8 cellular contexts compared by ENCODE assay signal in the genomic region with DNA sequence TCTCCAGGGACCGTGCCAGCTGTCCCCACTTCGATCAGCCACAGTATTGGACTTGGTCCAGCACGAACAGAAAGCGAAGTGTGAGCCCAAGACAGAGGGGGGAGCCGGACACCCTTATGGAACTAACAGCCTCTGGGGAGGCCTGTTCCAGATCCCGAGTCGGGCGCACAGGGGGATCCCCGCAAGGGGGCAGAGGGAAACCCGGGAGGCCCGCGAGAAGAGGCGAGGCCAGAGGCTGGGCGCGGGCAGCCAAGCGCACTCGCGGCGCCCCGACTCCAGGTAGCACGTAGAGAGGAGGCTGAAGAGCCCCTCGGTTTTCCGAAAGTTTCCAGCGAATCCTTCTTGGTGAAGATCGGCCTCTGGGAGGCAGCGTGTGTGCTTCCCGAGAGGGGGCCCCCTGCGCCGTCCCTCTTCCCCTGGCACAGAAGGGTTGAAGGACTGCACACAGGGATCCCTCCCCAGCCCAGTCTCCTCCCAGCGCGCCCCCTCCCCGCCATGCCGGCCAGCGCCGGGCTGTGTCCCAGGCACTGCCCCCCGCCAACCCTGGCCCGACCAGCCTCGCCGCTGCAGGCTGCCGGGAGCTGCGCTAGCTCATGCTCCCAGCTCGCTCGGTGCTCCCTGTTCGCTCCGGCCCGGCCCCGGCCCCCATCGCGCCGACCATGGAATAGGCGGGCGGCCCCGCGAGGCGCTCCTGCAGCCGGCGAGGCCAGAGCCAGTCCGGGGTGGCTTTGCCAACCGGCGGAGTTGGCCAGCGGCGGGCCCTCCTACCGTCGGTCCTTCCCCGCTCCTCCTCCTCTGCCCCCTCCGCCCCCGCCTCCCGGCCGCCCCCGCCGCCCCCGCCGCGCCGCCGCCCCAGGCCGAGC. TPM values are rescaled to one million over a fixed set of nuclear protein-coding genes. Genes with fewer than 3 reads are reported as not detected.
DNase-seq lines count a peak whose midpoint lies in the region; ATAC-seq and TF ChIP-seq lines count a peak whose summit lies in the region.

No MANE protein-coding gene starts in this region.

- intact Hi-C loops in right lobe of liver (cut with DNase I) = loop anchor here in 1 of 2 donors (10.0 kb wide), 1 partner anchor 363 kb away; no protein-coding TSS in a partner anchor

- peak overlapping the region; percentile 46 for H3K4me3 ChIP-seq in BJ (ENCODE audit: low read depth, low read length)
- H3K4me3 ChIP-seq in HUES6 (ENCODE audit: low read depth, low read length) = peak overlapping the region; percentile 66
- peak overlapping the region; percentile 9 to 64 for H3K4me3 ChIP-seq in cardiac fibroblast (replicated peaks in 1 of 2; ENCODE audit: low read depth in 2 of 2, low read length in 2 of 2)
- H3K4me3 ChIP-seq in right lobe of liver = peak overlapping the region in 2 of 3 donors; percentile 32 to 35
- peak overlapping the region; percentile 22 for H3K4me3 ChIP-seq in thymus (ENCODE audit: low read length)

- no peak overlapping the region for H3K9ac ChIP-seq in HUES6 (ENCODE audit: low read length)

- H3K4me1 ChIP-seq in HUES6 (ENCODE audit: control insufficient read depth, insufficient read depth, low read length) (peaks cover 18% of the 10 kb centered on the region), right lobe of liver (no peaks in the 10 kb centered on the region), thymus (ENCODE audit: control insufficient read depth, insufficient read depth, low read length) (no peaks in the 10 kb centered on the region)

- H3K36me3 ChIP-seq in BJ (ENCODE audit: control insufficient read depth, insufficient read depth, low read length) = no peaks in the 10 kb centered on the region
- H3K36me3 ChIP-seq in HUES6 (ENCODE audit: control insufficient read depth, insufficient read depth, low read length) = no peaks in the 10 kb centered on the region
- H3K36me3 ChIP-seq in right lobe of liver = no peaks in the 10 kb centered on the region
- H3K36me3 ChIP-seq in thymus (ENCODE audit: control insufficient read depth, insufficient read depth) = no peaks in the 10 kb centered on the region

- H3K27me3 ChIP-seq in BJ (ENCODE audit: control insufficient read depth, insufficient read depth, low read length) (peaks cover 16% of the 10 kb centered on the region), HUES6 (ENCODE audit: control insufficient read depth, insufficient read depth, low read length) (peaks cover 54% of the 10 kb centered on the region), right lobe of liver (peaks cover 0 to 8% of the 10 kb centered on the region in 2 donors), thymus (ENCODE audit: control insufficient read depth, insufficient read depth) (peaks cover 44% of the 10 kb centered on the region)

- POLR2A ChIA-PET in BJ (lab: Charles Lee) = no interaction called here

- H3K27ac ChIP-seq in HUES6 (ENCODE audit: low read depth, low read length) (no peak overlapping the region), right lobe of liver (no peak overlapping the region), thymus (ENCODE audit: low read depth) (peak overlapping the region; percentile 5)

- no peak for DNase-seq in BJ (ENCODE audit: low read depth)
- DNase-seq in cardiac fibroblast (ENCODE audit: low read depth in 2 of 2) = peak in 1 of 2 donors; percentile 45
- DNase-seq in right lobe of liver = peak in 2 of 3 donors; percentile 22 to 60
- no peak for DNase-seq in GF-D8 (lab: John Stamatoyannopoulos, UW)
- DNase-seq in stimulated activated naive CD4-positive, alpha-beta T cell treated with Interleukin-2 at 50 U/mL for 16 hours (lab: John Stamatoyannopoulos, UW) = no peak
- no peak for DNase-seq in SKM-1 treated with dmso at 0.1 percent for 144 hours (lab: John Stamatoyannopoulos, UW; ENCODE audit: unreplicated experiment)

- H3K9me3 ChIP-seq in HUES6 (ENCODE audit: control insufficient read depth, insufficient read depth, low read depth, low read length) (no peaks in the 10 kb centered on the region), right lobe of liver (no peaks in the 10 kb centered on the region), thymus (ENCODE audit: control insufficient read depth) (no peaks in the 10 kb centered on the region)

- TF ChIP-seq CTCF in BJ (IDR thresholded peaks at IDR 0.05; ENCODE audit: insufficient read depth, low read depth, low read length) = peak; percentile 23; the same call in 1 of the 2 replicates
- no peak for TF ChIP-seq CTCF in cardiac fibroblast (IDR thresholded peaks at IDR 0.05; ENCODE audit: low read depth, low read length)
- peak in 1 of 4 donors; percentile 4 for TF ChIP-seq CTCF in right lobe of liver (IDR thresholded peaks at IDR 0.05)

- CTCF ChIA-PET in BJ (lab: Yijun Ruan, JAX) = interaction anchor here (0.6 to 1.0 kb wide), 2 partner anchors 19 to 371 kb away, joined by 3 to 5 read pairs; no protein-coding TSS in a partner anchor

- no CpG with 5 or more reads among the region's 77 CpGs for WGBS in right lobe of liver (ENCODE audit: insufficient coverage, low coverage, low lambda C conversion rate, missing lambda C conversion rate)
- 3% methylated on average over 77 of the region's 77 CpGs for WGBS in thymus

- TF ChIP-seq POLR2A in right lobe of liver (IDR thresholded peaks at IDR 0.05) = no peak

- peak in 2 of 4 donors; percentile 12 to 27 for ATAC-seq in right lobe of liver

RNA-seq across cellular contexts. Expression of a gene that starts 0.6 kb away (rescaled TPM):
- polyA plus RNA-seq in BJ (2011; rRNA removed) = 0.94 and 1.7 TPM in 2 replicates
- polyA minus RNA-seq in BJ (2011; rRNA and poly(A)+ RNA removed) = 0.95 and 1.1 TPM in 2 replicates
- total RNA-seq in right lobe of liver = under 1 TPM; 0.06 to 0.49 (median 0.27) TPM
- 2.1 TPM for polyA plus RNA-seq in thymus

Comparison
In these comparisons a context has a peak if more than half of its experiments do, and no peak if none do; other contexts are left out.
1. DNase-seq: peak in right lobe of liver (2 of 3); none in BJ (single experiment), GF-D8 (single experiment), stimulated activated naive CD4-positive, alpha-beta T cell treated with Interleukin-2 at 50 U/mL for 16 hours (single experiment) and SKM-1 treated with dmso at 0.1 percent for 144 hours (single experiment).
2. Peak in every context shown above with its lines, with median percentiles within 50 percentile points of each other: H3K4me3 ChIP-seq.